ENCODE assay signal across 11 cellular contexts in genomic region chr15:64944961-64945360, GRCh38. TPM values are rescaled to one million over a fixed set of nuclear protein-coding genes. Genes with fewer than 3 reads are reported as not detected.
DNase-seq lines count a peak whose midpoint lies in the region; ATAC-seq and TF ChIP-seq lines count a peak whose summit lies in the region.
"Had no signal": no experiment of that assay in that cellular context is flagged by ENCODE, and none has a peak within 500 bp of the region (broad histone marks: within the 10 kb centered on the region; RNA-seq: fewer than 3 reads in every experiment).

No MANE protein-coding gene starts in this region.

- H3K4me1 Mint-ChIP-seq in CD14-positive monocyte, result no peaks in the 10 kb centered on the region

- CTCF ChIA-PET in OCI-LY7 (lab: Charles Lee; ENCODE audit: unreplicated experiment), result no interaction called here

- TF ChIP-seq CTCF in CD14-positive monocyte (IDR thresholded peaks at IDR 0.05) (no peak), esophagus muscularis mucosa (IDR thresholded peaks at IDR 0.05) (no peak), right lobe of liver (IDR thresholded peaks at IDR 0.05) (no peak), OCI-LY7 (conservative IDR thresholded peaks at IDR 0.05; ENCODE audit: low read length) (no peak), right atrium auricular region (IDR thresholded peaks at IDR 0.05) (no peak), gastrocnemius medialis (IDR thresholded peaks at IDR 0.05 in 4 of 5, conservative IDR thresholded peaks at IDR 0.05 in 1 of 5) (no peak)

- intact Hi-C loops in CD14-positive monocyte (cut with micrococcal nuclease), result no loop called here
- intact Hi-C loops in esophagus muscularis mucosa (cut with DNase I), result no loop called here
- intact Hi-C loops in right lobe of liver (cut with DNase I), result no loop called here
- intact Hi-C loops in OCI-LY7 (cut with micrococcal nuclease; ENCODE audit: unreplicated experiment), result no loop called here
- intact Hi-C loops in gastrocnemius medialis (cut with DNase I; ENCODE audit: low total_unique reads), result no loop called here

- H3K79me2 ChIP-seq in OCI-LY7 (ENCODE audit: insufficient read depth, low read depth, low read length), result no peaks in the 10 kb centered on the region

- peaks cover under 1 to 10% of the 10 kb centered on the region in 2 donors for H3K36me3 Mint-ChIP-seq in CD14-positive monocyte

- no peak for TF ChIP-seq EP300 in esophagus muscularis mucosa (IDR thresholded peaks at IDR 0.05)

- WGBS in esophagus muscularis mucosa, result 91% methylated on average over 3 of the region's 4 CpGs
- WGBS in right lobe of liver (ENCODE audit: insufficient coverage, low coverage, low lambda C conversion rate, missing lambda C conversion rate), result 62% methylated on average over 3 of the region's 4 CpGs

- peak in 3 of 4 donors; percentile 34 to 61 (median 51) for ATAC-seq in right lobe of liver
- ATAC-seq in gastrocnemius medialis, result no peak
- ATAC-seq: GM12878 had no signal

- H3K9me2 ChIP-seq in OCI-LY7 (ENCODE audit: insufficient read depth, low read length), result no peaks in the 10 kb centered on the region

- H3K27ac Mint-ChIP-seq in CD14-positive monocyte, result no peak overlapping the region

- no TSS peak for BruUV-seq in OCI-LY7 (replicated peaks; lab: Mats Ljungman, UMichigan)

- no peaks in the 10 kb centered on the region for H4K20me1 ChIP-seq in OCI-LY7 (ENCODE audit: insufficient read depth, low read length)

- peaks cover 0 to 4% (median 3%) of the 10 kb centered on the region in 3 donors for H3K27me3 Mint-ChIP-seq in CD14-positive monocyte (ENCODE audit: low read depth in 3 of 3)

- no peak overlapping the region for H2AFZ ChIP-seq in OCI-LY7 (ENCODE audit: low read length)

- no peaks in the 10 kb centered on the region for H3K4me1 ChIP-seq in esophagus muscularis mucosa
- H3K4me1 ChIP-seq in right lobe of liver, result peaks cover 0 to 9% (median 0%) of the 10 kb centered on the region in 4 donors
- no peaks in the 10 kb centered on the region for H3K4me1 ChIP-seq in OCI-LY7 (ENCODE audit: insufficient read depth, low read length, poor library complexity, severe bottlenecking)
- no peaks in the 10 kb centered on the region for H3K4me1 ChIP-seq in right atrium auricular region
- no peaks in the 10 kb centered on the region for H3K4me1 ChIP-seq in gastrocnemius medialis

- H3K36me3 ChIP-seq in esophagus muscularis mucosa (peaks cover 0 to 54% (median 6%) of the 10 kb centered on the region in 4 donors), right lobe of liver (no peaks in the 10 kb centered on the region), OCI-LY7 (ENCODE audit: insufficient read depth, low read length) (no peaks in the 10 kb centered on the region), right atrium auricular region (no peaks in the 10 kb centered on the region), gastrocnemius medialis (no peaks in the 10 kb centered on the region)

- no peak overlapping the region for H3K4me2 ChIP-seq in OCI-LY7 (ENCODE audit: low read length)

- no peak overlapping the region for H3K4me3 Mint-ChIP-seq in CD14-positive monocyte

- TF ChIP-seq POLR2A in esophagus muscularis mucosa (IDR thresholded peaks at IDR 0.05; ENCODE audit: low read depth) (no peak), right lobe of liver (IDR thresholded peaks at IDR 0.05) (no peak), gastrocnemius medialis (IDR thresholded peaks at IDR 0.05) (no peak)

- H3K9me3 ChIP-seq in esophagus muscularis mucosa, result no peaks in the 10 kb centered on the region
- H3K9me3 ChIP-seq in right lobe of liver, result no peaks in the 10 kb centered on the region
- no peaks in the 10 kb centered on the region for H3K9me3 ChIP-seq in OCI-LY7 (ENCODE audit: low read length)
- no peaks in the 10 kb centered on the region for H3K9me3 ChIP-seq in right atrium auricular region
- H3K9me3 ChIP-seq in gastrocnemius medialis, result no peaks in the 10 kb centered on the region

- H3K27ac ChIP-seq in esophagus muscularis mucosa (replicated peaks in 1 of 4), result no peak overlapping the region
- H3K27ac ChIP-seq in right lobe of liver, result no peak overlapping the region
- H3K27ac ChIP-seq in OCI-LY7 (ENCODE audit: low read depth, low read length, poor library complexity, severe bottlenecking), result no peak overlapping the region
- H3K27ac ChIP-seq in right atrium auricular region, result no peak overlapping the region
- H3K27ac ChIP-seq in gastrocnemius medialis, result no peak overlapping the region
- H3K27ac ChIP-seq: HL-60 had no signal

- POLR2A ChIA-PET in OCI-LY7 (lab: Charles Lee), result interaction anchor here (0.5 to 0.6 kb wide), 2 partner anchors 12 to 137 kb away, joined by 3 read pairs; no protein-coding TSS in a partner anchor

- H3K27me3 ChIP-seq in esophagus muscularis mucosa (no peaks in the 10 kb centered on the region), right lobe of liver (no peaks in the 10 kb centered on the region), right atrium auricular region (no peaks in the 10 kb centered on the region), gastrocnemius medialis (no peaks in the 10 kb centered on the region)

- H3K4me3 ChIP-seq in esophagus muscularis mucosa, result no peak overlapping the region
- no peak overlapping the region for H3K4me3 ChIP-seq in right lobe of liver
- no peak overlapping the region for H3K4me3 ChIP-seq in OCI-LY7 (ENCODE audit: low read depth, low read length, poor library complexity, severe bottlenecking)
- H3K4me3 ChIP-seq in right atrium auricular region, result no peak overlapping the region
- H3K4me3 ChIP-seq in gastrocnemius medialis, result no peak overlapping the region
- H3K4me3 ChIP-seq: GM12878 had no signal

- H3K9me3 Mint-ChIP-seq in CD14-positive monocyte, result peaks cover 0 to 7% (median 0%) of the 10 kb centered on the region in 7 donors

- DNase-seq in CD14-positive monocyte (ENCODE audit: low spot score), result peak; percentile 17
- DNase-seq in RPMI8226, result peak; percentile 1
- peak; percentile 3 for DNase-seq in esophagus muscularis mucosa (ENCODE audit: extremely low spot score)
- DNase-seq in right lobe of liver, result no peak
- DNase-seq in OCI-LY7 (ENCODE audit: low spot score), result no peak
- DNase-seq in right atrium auricular region (ENCODE audit: low spot score), result no peak
- DNase-seq in gastrocnemius medialis, result no peak
- no peak for DNase-seq in NCI-H748 treated with DMSO at 0.1 percent for 48 hours (lab: John Stamatoyannopoulos, UW)
- DNase-seq: DMS53 had no signal

- in situ Hi-C loops in gastrocnemius medialis (cut with MboI; ENCODE audit: low sequenced_read_pairs in 4 of 4), result no loop called here

RNA-seq across cellular contexts. Expression of gene ANKDD1A, which starts 33.3 kb away (rescaled TPM):
- polyA plus RNA-seq in CD14-positive monocyte, result under 1 TPM; 0.49 to 0.90 TPM
- 10 to 100 TPM in 3 of 4 donors, 1 to 10 TPM in 1; 10.0 to 14.7 (median 11.0) TPM for total RNA-seq in esophagus muscularis mucosa
- 1 to 10 TPM in 1 of 6 experiments, under 1 TPM in 5; 0.29 to 1.1 (median 0.47) TPM for total RNA-seq in right lobe of liver
- total RNA-seq in OCI-LY7 (2014; rRNA removed; shearing (Covaris generic)), result 0.88 and 2.1 TPM in 2 replicates
- 3.1 and 5.1 TPM in 2 replicates for total RNA-seq in OCI-LY7 (2022)
- total RNA-seq in right atrium auricular region, result 1 to 10 TPM in 1 of 2 donors, under 1 TPM in 1; 0.96 to 2.2 TPM
- under 1 TPM in 3 of 4 donors, not detected in 1; 0.11 to 0.39 (median 0.36) TPM for total RNA-seq in gastrocnemius medialis

RNA-seq across cellular contexts. Expression of gene SPG21, which starts 44.8 kb away (rescaled TPM):
- polyA plus RNA-seq in CD14-positive monocyte, result 100 to 1,000 TPM; 358 to 375 TPM
- total RNA-seq in esophagus muscularis mucosa (10 to 100 TPM; 83.5 to 96.7 (median 90.8) TPM), right lobe of liver (10 to 100 TPM; 35.2 to 70.4 (median 52.2) TPM), OCI-LY7 (2022) (83.9 and 95.4 TPM in 2 replicates), right atrium auricular region (10 to 100 TPM; 48.8 to 52.8 TPM), gastrocnemius medialis (10 to 100 TPM; 61.9 to 84.4 (median 72.5) TPM)
- 49.6 and 56.4 TPM in 2 replicates for total RNA-seq in OCI-LY7 (2014; rRNA removed; shearing (Covaris generic))

Comparison
In these comparisons a context has a peak if more than half of its experiments do, and no peak if none do; other contexts are left out.
1. DNase-seq: peak in CD14-positive monocyte (single experiment), RPMI8226 (single experiment) and esophagus muscularis mucosa (single experiment); none in right lobe of liver (0 of 3), OCI-LY7 (single experiment), right atrium auricular region (single experiment), gastrocnemius medialis (0 of 2) and NCI-H748 treated with DMSO at 0.1 percent for 48 hours (single experiment).
2. ATAC-seq: peak in right lobe of liver (3 of 4); none in gastrocnemius medialis (0 of 2).